1 cellular context compared by ENCODE assay signal in the genomic region with DNA sequence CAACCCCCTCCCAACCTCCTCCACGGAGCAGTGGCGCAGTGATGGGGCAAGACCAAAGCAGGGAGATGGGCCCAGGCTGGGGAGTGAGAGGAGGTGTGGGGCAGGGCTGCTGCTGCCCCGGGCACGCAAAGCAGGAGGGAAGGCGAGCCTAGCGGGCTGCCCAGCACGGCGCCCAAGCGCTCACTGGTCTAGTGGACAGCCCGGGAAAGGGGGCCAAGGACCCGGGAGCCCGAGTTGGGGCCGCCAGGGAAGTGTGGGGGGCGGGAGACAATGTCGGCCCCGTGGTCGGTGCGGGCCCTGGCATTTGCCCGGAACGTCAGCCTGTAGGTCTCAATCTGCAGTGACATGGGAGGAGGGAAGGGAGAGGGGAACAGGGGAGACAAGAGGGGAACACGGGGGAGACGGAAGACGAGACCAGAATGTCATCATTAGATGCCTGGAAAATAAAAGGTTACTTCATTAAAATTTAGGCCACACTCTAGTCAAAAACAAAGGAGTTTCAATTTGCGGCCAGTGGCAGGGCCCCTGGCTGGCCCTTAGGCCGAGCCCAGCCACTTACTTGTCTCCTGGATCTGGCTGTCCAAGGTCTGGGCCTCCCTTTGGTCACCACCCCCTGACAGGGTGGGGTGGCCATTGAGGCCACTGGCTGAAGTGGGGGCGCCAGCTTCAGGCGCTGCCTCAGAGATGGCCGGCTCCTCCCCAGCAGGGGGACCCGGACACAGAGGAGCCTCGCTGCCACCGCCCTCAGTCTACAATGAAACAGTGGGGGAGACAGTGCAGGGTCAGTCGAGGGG.
TF ChIP-seq lines count a peak whose summit lies in the region.

No MANE protein-coding gene starts in this region.

TF ChIP-seq in HepG2, 621 proteins besides CTCF, POLR2A, EP300 and RAD21:
- TF ChIP-seq HNRNPK (IDR thresholded peaks at IDR 0.05; ENCODE audit: low read depth, low read length, poor library complexity, severe bottlenecking) = peak; percentile 61
- TF ChIP-seq AGO2 (optimal IDR thresholded peaks at IDR 0.05; ENCODE audit: low read depth, low read length) = peak; percentile 81
- no peak for TF ChIP-seq ZNF615 (CRISPR knock-in tag; IDR thresholded peaks at IDR 0.05; ENCODE audit: borderline replicate concordance)
- no peak for TF ChIP-seq RFX1 (IDR thresholded peaks at IDR 0.05)
